In the genomic region with DNA sequence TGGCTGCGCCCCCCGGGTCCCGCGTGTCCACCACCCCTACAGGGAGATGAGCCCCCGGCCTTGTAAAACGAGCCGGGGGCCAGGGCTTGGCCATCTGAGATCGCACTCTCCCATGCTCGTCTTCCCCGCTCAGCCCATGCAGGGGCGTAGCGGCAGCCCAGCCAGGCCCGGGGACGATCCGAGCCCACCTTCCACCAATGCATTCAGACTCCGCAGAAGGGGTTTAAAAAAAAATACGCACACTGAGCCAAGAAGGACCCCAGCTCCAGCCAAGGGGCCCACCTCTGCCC, we compare ENCODE assay signal across 8 cellular contexts. TPM values are rescaled to one million over a fixed set of nuclear protein-coding genes. Genes with fewer than 3 reads are reported as not detected.
DNase-seq lines count a peak whose midpoint lies in the region; ATAC-seq and TF ChIP-seq lines count a peak whose summit lies in the region.

No MANE protein-coding gene starts in this region.

- H3K9ac ChIP-seq in NT2/D1 (ENCODE audit: insufficient read length, low read depth), result peak overlapping the region; percentile 90
- peak overlapping the region; percentile 87 for H3K9ac ChIP-seq in iPS-15b (ENCODE audit: low read depth, low read length)

- intact Hi-C loops in ascending aorta (cut with DNase I), result loop anchor here (1.0 to 10.0 kb wide), 11 partner anchors 48 to 660 kb away; a partner anchor contains a TSS

- no peaks in the 10 kb centered on the region for H3K9me3 ChIP-seq in NT2/D1 (ENCODE audit: insufficient read depth, low read length)
- no peaks in the 10 kb centered on the region for H3K9me3 ChIP-seq in ascending aorta
- H3K9me3 ChIP-seq in iPS-15b (ENCODE audit: control insufficient read depth, insufficient read depth, low read length), result no peaks in the 10 kb centered on the region

- H3K4me3 ChIP-seq in NT2/D1 (ENCODE audit: insufficient read length, low read depth) (peak overlapping the region; percentile 70), ascending aorta (peak overlapping the region; percentile 67 to 95), iPS-15b (ENCODE audit: low read depth, low read length) (peak overlapping the region; percentile 79), skin epidermis (peak overlapping the region; percentile 58 to 84 (median 70))

- H3K36me3 ChIP-seq in NT2/D1 (ENCODE audit: insufficient read depth, insufficient read length, low read length), result peaks cover 15% of the 10 kb centered on the region
- no peaks in the 10 kb centered on the region for H3K36me3 ChIP-seq in ascending aorta
- H3K36me3 ChIP-seq in iPS-15b (ENCODE audit: control insufficient read depth, insufficient read depth, low read length), result no peaks in the 10 kb centered on the region

- no peak for TF ChIP-seq CTCF in ascending aorta (IDR thresholded peaks at IDR 0.05)

- H3K27ac ChIP-seq in ascending aorta, result peak overlapping the region; percentile 94 to 96
- H3K27ac ChIP-seq in skin epidermis, result peak overlapping the region; percentile 26 to 99 (median 95)

- ATAC-seq in HG02759 (IDR thresholded peaks at IDR 0.05; ENCODE audit: unreplicated experiment), result peak; percentile 30

- no peaks in the 10 kb centered on the region for H3K4me1 ChIP-seq in NT2/D1 (ENCODE audit: insufficient read depth, insufficient read length)
- peaks cover 0 to 24% of the 10 kb centered on the region in 2 donors for H3K4me1 ChIP-seq in ascending aorta
- H3K4me1 ChIP-seq in iPS-15b (ENCODE audit: control insufficient read depth, insufficient read depth, low read length), result no peaks in the 10 kb centered on the region

- DNase-seq in NCI-H1436 (lab: John Stamatoyannopoulos, UW) (peak; percentile 14), NCI-H1436 treated with DMSO at 0.1 percent for 48 hours (lab: John Stamatoyannopoulos, UW) (no peak), NT2/D1 (ENCODE audit: low read depth, low spot score) (no peak), ascending aorta (ENCODE audit: low spot score in 2 of 2) (peak in 1 of 2 donors; percentile 70), epidermal melanocyte (ENCODE audit: insufficient read length, low spot score) (no peak)

- no peaks in the 10 kb centered on the region for H3K27me3 ChIP-seq in NT2/D1 (ENCODE audit: insufficient read depth, insufficient read length)
- H3K27me3 ChIP-seq in ascending aorta, result no peaks in the 10 kb centered on the region
- H3K27me3 ChIP-seq in iPS-15b (ENCODE audit: control insufficient read depth, insufficient read depth, low read length), result no peaks in the 10 kb centered on the region

RNA-seq across cellular contexts. Expression of a gene that starts 0.3 kb away (rescaled TPM):
- 1.7 TPM for total RNA-seq in ascending aorta
